In genomic region chr22:37581534-37581933, GRCh38 we compare ENCODE assay signal across 1 cellular context.
TF ChIP-seq lines count a peak whose summit lies in the region.

No MANE protein-coding gene starts in this region.

TF ChIP-seq in HepG2, 621 proteins besides CTCF, POLR2A, EP300 and RAD21:
- TF ChIP-seq PRPF4 (IDR thresholded peaks at IDR 0.05; ENCODE audit: low read depth, low read length, poor library complexity, severe bottlenecking) (no peak), ZNF20 (CRISPR knock-in tag; IDR thresholded peaks at IDR 0.05) (no peak), ZNF746 (CRISPR knock-in tag; IDR thresholded peaks at IDR 0.05) (no peak), REL (CRISPR knock-in tag; conservative IDR thresholded peaks at IDR 0.05) (no peak)
